Comparison of ENCODE assay signal across 8 cellular contexts in genomic region chr1:101356604-101357443, GRCh38.
DNase-seq lines count a peak whose midpoint lies in the region; ATAC-seq and TF ChIP-seq lines count a peak whose summit lies in the region.

No MANE protein-coding gene starts in this region.

- CTCF ChIA-PET in activated CD8-positive, alpha-beta T cell treated with anti-CD3 and anti-CD28 coated beads for 36 hours (lab: Charles Lee): interaction anchor here (0.6 to 3.8 kb wide), 34 partner anchors 8 to 453 kb away, joined by 3 to 153 read pairs (median 6); no protein-coding TSS in a partner anchor

- no peak for TF ChIP-seq CTCF in activated CD8-positive, alpha-beta T cell treated with anti-CD3 and anti-CD28 coated beads for 36 hours (IDR thresholded peaks at IDR 0.05)

- peaks cover 14% of the 10 kb centered on the region for H3K4me1 Mint-ChIP-seq in activated CD8-positive, alpha-beta T cell treated with anti-CD3 and anti-CD28 coated beads for 36 hours (ENCODE audit: low read depth)

- intact Hi-C loops in activated CD8-positive, alpha-beta T cell treated with anti-CD3 and anti-CD28 coated beads for 36 hours (cut with micrococcal nuclease): loop anchor here (1.0 to 10.0 kb wide), 4 partner anchors 48 to 435 kb away; no protein-coding TSS in a partner anchor

- ATAC-seq in GM18499 (IDR thresholded peaks at IDR 0.05; ENCODE audit: insufficient read depth, unreplicated experiment) (peak; percentile 21), GM19467 (IDR thresholded peaks at IDR 0.05; ENCODE audit: unreplicated experiment) (peak; percentile 28), HG02981 (IDR thresholded peaks at IDR 0.05; ENCODE audit: unreplicated experiment) (peak; percentile 30), HG02623 (IDR thresholded peaks at IDR 0.05; ENCODE audit: unreplicated experiment) (no peak)
- ATAC-seq in activated CD8-positive, alpha-beta T cell treated with anti-CD3 and anti-CD28 coated beads for 36 hours: peak; percentile 9

- H3K27me3 Mint-ChIP-seq in activated CD8-positive, alpha-beta T cell treated with anti-CD3 and anti-CD28 coated beads for 36 hours: no peaks in the 10 kb centered on the region

- POLR2A ChIA-PET in activated CD8-positive, alpha-beta T cell treated with anti-CD3 and anti-CD28 coated beads for 36 hours (lab: Charles Lee): interaction anchor here (0.6 to 1.3 kb wide), 2 partner anchors 44 to 54 kb away, joined by 3 to 4 read pairs; no protein-coding TSS in a partner anchor

- H3K4me3 Mint-ChIP-seq in activated CD8-positive, alpha-beta T cell treated with anti-CD3 and anti-CD28 coated beads for 36 hours: no peak overlapping the region

- no peaks in the 10 kb centered on the region for H3K9me3 Mint-ChIP-seq in activated CD8-positive, alpha-beta T cell treated with anti-CD3 and anti-CD28 coated beads for 36 hours

- DNase-seq in activated CD8-positive, alpha-beta T cell treated with anti-CD3 and anti-CD28 coated beads for 36 hours: no peak
- no peak for DNase-seq in NCI-H2081 treated with DMSO at 0.1 percent for 48 hours (lab: John Stamatoyannopoulos, UW)
- DNase-seq in activated naive CD4-positive, alpha-beta T cell (lab: John Stamatoyannopoulos, UW): no peak
- DNase-seq in amniotic stem cell (lab: John Stamatoyannopoulos, UW): no peak

- no peak overlapping the region for H3K27ac Mint-ChIP-seq in activated CD8-positive, alpha-beta T cell treated with anti-CD3 and anti-CD28 coated beads for 36 hours

- H3K36me3 Mint-ChIP-seq in activated CD8-positive, alpha-beta T cell treated with anti-CD3 and anti-CD28 coated beads for 36 hours (ENCODE audit: low read depth): no peaks in the 10 kb centered on the region
